Comparison of ENCODE assay signal across 22 cellular contexts in the genomic region with DNA sequence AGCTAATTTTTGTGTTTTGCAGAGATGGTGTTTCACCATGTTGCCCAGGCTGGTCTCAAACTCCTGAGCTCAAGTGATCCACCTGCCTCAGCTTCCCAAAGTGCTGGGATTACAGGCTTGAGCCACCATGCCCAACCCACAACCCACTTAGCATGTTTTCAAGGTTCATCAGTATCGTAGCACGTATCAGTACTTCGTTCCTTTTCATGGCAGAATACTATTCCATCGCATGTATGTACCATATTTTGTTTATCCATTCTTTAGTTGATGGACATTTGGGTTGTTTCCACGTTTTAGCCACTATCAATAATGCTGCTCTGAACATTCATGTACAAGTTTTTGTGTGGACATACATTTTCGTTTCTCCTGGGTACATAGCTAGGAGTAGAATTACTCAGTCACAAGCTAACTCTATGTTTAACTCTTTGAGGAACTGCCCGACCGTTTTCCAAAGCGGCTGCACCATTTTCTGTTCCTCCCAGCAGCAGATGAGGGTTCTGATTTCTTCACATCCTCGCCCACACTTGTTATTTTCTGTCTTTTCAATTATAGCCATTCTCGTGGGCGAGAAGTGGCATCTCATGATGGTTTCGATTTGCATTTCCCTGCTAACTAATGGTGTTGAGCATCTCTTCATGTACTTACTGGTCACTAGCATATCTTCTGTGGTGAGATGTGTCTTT.
"Had no signal": no experiment of that assay in that cellular context is flagged by ENCODE, and none has a peak within 500 bp of the region (broad histone marks: within the 10 kb centered on the region; RNA-seq: fewer than 3 reads in every experiment).

No MANE protein-coding gene starts in this region.

- H3K79me2 ChIP-seq: hepatocyte had no signal

- H3K27me3 ChIP-seq: cardiac muscle cell, esophagus muscularis mucosa, hepatocyte, left lung, neural progenitor cell, pancreas had no signal

- H3K9me3 ChIP-seq: pancreas had no signal

- H3K4me2 ChIP-seq: hepatocyte, neural progenitor cell had no signal

- H2AFZ ChIP-seq: hepatocyte, neural progenitor cell had no signal

- FAIRE-seq: astrocyte, colon, keratinocyte, pancreas had no signal

- H3K4me1 Mint-ChIP-seq: neural progenitor cell had no signal

- H3K4me3 Mint-ChIP-seq: activated CD4-positive, alpha-beta T cell treated with anti-CD3 and anti-CD28 coated beads, Interleukin-2, amount 10 ng/mL, durations not matched to agents 24 days and 14 days; activated CD8-positive, alpha-beta T cell treated with anti-CD3 and anti-CD28 coated beads, Interleukin-2, amount 10 ng/mL, durations not matched to agents 7 days and 5 days; activated T-helper 1 cell treated with anti-CD3 and anti-CD28 coated beads, Interleukin-12 subunit alpha, Interleukin-12 subunit beta, Interleukin-2, Interleukin-4 antibody, amounts not matched to agents 30 ng/mL and 10 ng/mL and 1 ng/mL, durations not matched to agents 14 hours and 24 hours and 36 hours; naive B cell; neural progenitor cell; T-helper 2 cell treated with Interferon-gamma antibody and Interleukin-4, amounts not matched to agents 5 μg/mL and 100 μg/mL, for 36 hours had no signal

- H3K4me3 ChIP-seq: cardiac muscle cell, esophagus muscularis mucosa, hepatocyte, left lung, neural progenitor cell, pancreas had no signal

- H3K9ac ChIP-seq: neural progenitor cell had no signal

- H3K27ac Mint-ChIP-seq: activated CD4-positive, alpha-beta T cell treated with anti-CD3 and anti-CD28 coated beads, Interleukin-2, amount 10 ng/mL, durations not matched to agents 24 days and 14 days; activated T-helper 1 cell treated with anti-CD3 and anti-CD28 coated beads, Interleukin-12 subunit alpha, Interleukin-12 subunit beta, Interleukin-2, Interleukin-4 antibody, amounts not matched to agents 30 ng/mL and 10 ng/mL and 1 ng/mL, durations not matched to agents 14 hours and 24 hours and 36 hours; neural progenitor cell; T-helper 2 cell treated with Interferon-gamma antibody and Interleukin-4, amounts not matched to agents 5 μg/mL and 100 μg/mL, for 36 hours had no signal

- H3K4me1 ChIP-seq: esophagus muscularis mucosa, left lung, neural progenitor cell, pancreas had no signal

- H3K27ac ChIP-seq: cardiac muscle cell, esophagus muscularis mucosa, hepatocyte, left lung, neural progenitor cell, pancreas had no signal

- H3K27me3 Mint-ChIP-seq: activated CD4-positive, alpha-beta T cell treated with anti-CD3 and anti-CD28 coated beads, Interleukin-2, amount 10 ng/mL, durations not matched to agents 24 days and 14 days; naive B cell had no signal

- DNase-seq: activated CD4-positive, alpha-beta T cell treated with anti-CD3 and anti-CD28 coated beads, Interleukin-2, amount 10 ng/mL, durations not matched to agents 24 days and 14 days; activated CD4-positive, CD25-positive, alpha-beta regulatory T cell; activated CD8-positive, alpha-beta memory T cell treated with anti-CD3 and anti-CD28 coated beads, Interleukin-2, amount 50 U/mL, for 4 hours; activated CD8-positive, alpha-beta T cell treated with anti-CD3 and anti-CD28 coated beads, Interleukin-2, amount 10 ng/mL, durations not matched to agents 7 days and 5 days; activated naive CD4-positive, alpha-beta T cell treated with Interleukin-2 at 50 U/mL for 16 hours; left lung; mammary epithelial cell; naive B cell; stimulated activated CD4-positive, alpha-beta T cell treated with anti-CD3 and anti-CD28 coated beads, Interleukin-12 subunit alpha, Interleukin-12 subunit beta, amount 100 ng/mL, for 4 hours; stimulated activated CD4-positive, alpha-beta T cell treated with anti-CD3 and anti-CD28 coated beads, Interleukin-2, amount 100 ng/mL, for 24 hours; stimulated activated naive CD4-positive, alpha-beta T cell treated with Interleukin-2 at 50 U/mL for 16 hours; substantia nigra had no signal

- H3K36me3 ChIP-seq: cardiac muscle cell, neural progenitor cell had no signal

- ATAC-seq: activated CD8-positive, alpha-beta T cell treated with anti-CD3 and anti-CD28 coated beads, Interleukin-2, amount 10 ng/mL, durations not matched to agents 7 days and 5 days; left lung; pancreas had no signal
